In the genomic region with DNA sequence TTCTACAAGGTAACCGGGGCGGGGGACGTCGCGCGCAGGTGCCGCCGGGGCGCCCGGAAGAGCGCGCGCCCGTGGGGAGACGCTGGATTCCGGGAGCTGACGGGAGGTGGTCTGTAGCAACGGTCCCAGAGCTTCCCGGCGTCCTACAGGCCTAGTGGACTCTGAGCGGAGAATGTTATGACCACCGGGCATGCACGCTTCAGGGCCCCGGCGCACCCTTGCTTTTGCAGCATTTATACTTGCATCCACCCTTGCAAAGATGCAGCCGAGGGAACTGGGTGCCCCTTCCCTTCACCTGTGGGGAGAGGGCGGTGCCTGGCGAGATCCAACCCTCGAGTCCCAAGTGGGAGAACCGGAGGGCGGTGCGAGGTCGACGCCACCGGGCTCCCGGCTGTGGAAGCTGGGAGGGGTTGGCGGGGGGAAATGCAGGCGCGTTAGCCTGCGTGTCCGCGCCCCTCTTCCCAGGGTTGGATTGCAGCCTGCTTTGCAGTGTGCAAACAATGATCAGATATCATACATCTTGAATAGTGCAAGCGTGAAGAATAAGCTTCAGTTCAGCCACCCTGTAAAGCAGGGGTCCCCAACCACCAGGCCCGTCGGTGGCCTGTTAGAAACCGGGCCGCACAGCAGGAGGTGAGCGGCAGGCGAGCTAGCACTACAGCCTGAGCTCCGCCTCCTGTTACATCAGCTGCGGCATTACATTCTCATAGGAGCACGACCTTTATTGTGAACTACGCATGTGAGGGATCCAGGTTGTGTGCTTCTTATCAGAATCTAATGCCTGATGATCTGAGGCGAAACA, we compare ENCODE assay signal across 1 cellular context.
A peak's percentile ranks its signal among the peaks of the same experiment; 100 is the strongest.
TF ChIP-seq lines count a peak whose summit lies in the region.

No MANE protein-coding gene starts in this region.

TF ChIP-seq in K562, 482 proteins besides CTCF, POLR2A, EP300 and RAD21 (continued from another document and continues in another):
- TF ChIP-seq ETV1 (tag; conservative IDR thresholded peaks at IDR 0.05; ENCODE audit: low read depth) (peak; percentile 33; the same call in 1 of the 2 replicates), HCFC1 (IDR thresholded peaks at IDR 0.05; ENCODE audit: low read depth, low read length) (0 out of 2 replicates have a peak, but pooled peaks have one; percentile 11), NR4A1 (CRISPR knock-in tag; IDR thresholded peaks at IDR 0.05) (no peak), NR4A1 (tag; IDR thresholded peaks at IDR 0.05) (0 out of 2 replicates have a peak, but pooled peaks have one; percentile 44), ARHGAP35 (IDR thresholded peaks at IDR 0.05; ENCODE audit: partially characterized antibody) (no peak), PHF20 (IDR thresholded peaks at IDR 0.05; ENCODE audit: partially characterized antibody) (no peak), ZKSCAN8 (CRISPR knock-in tag; IDR thresholded peaks at IDR 0.05) (no peak), TSC22D4 (tag; IDR thresholded peaks at IDR 0.05) (no peak), PHB (CRISPR knock-in tag; IDR thresholded peaks at IDR 0.05) (no peak), MXI1 (IDR thresholded peaks at IDR 0.05; ENCODE audit: low read depth, low read length) (peak; percentile 26; the same call in 1 of the 2 replicates), MYC (IDR thresholded peaks at IDR 0.05; ENCODE audit: low read depth, low read length) (peak; percentile 81), MYC (CRISPR knock-in tag; IDR thresholded peaks at IDR 0.05; ENCODE audit: borderline replicate concordance, low read depth) (peak; percentile 63; the same call in 1 of the 2 replicates), SP1 (CRISPR knock-in tag; IDR thresholded peaks at IDR 0.05) (no peak), BRCA1 (IDR thresholded peaks at IDR 0.05) (no peak), BRCA1 (CRISPR knock-in tag; IDR thresholded peaks at IDR 0.05) (0 out of 2 replicates have a peak, but pooled peaks have one; percentile 56), TAF9B (IDR thresholded peaks at IDR 0.05; ENCODE audit: partially characterized antibody) (peak; percentile 10), STAT5B (CRISPR knock-in tag; IDR thresholded peaks at IDR 0.05) (no peak), TEAD1 (CRISPR knock-in tag; IDR thresholded peaks at IDR 0.05) (no peak), HNRNPK (IDR thresholded peaks at IDR 0.05; ENCODE audit: low read depth, low read length, poor library complexity, severe bottlenecking) (no peak), ZNF311 (CRISPR knock-in tag; IDR thresholded peaks at IDR 0.05) (peak; percentile 71; the same call in 1 of the 2 replicates), ZNF224 (CRISPR knock-in tag; IDR thresholded peaks at IDR 0.05) (no peak), SRSF1 (IDR thresholded peaks at IDR 0.05; ENCODE audit: low read depth, low read length) (no peak), NR1H2 (CRISPR knock-in tag; IDR thresholded peaks at IDR 0.05) (no peak), PHB2 (IDR thresholded peaks at IDR 0.05; ENCODE audit: low read depth) (no peak), ZZZ3 (IDR thresholded peaks at IDR 0.05) (no peak), ZNF212 (CRISPR knock-in tag; IDR thresholded peaks at IDR 0.05) (no peak), SREBF2 (CRISPR knock-in tag; IDR thresholded peaks at IDR 0.05) (no peak), SOX6 (IDR thresholded peaks at IDR 0.05) (peak; percentile 75; the same call in 1 of the 2 replicates), SMAD1 (IDR thresholded peaks at IDR 0.05; ENCODE audit: low read depth, low read length, partially characterized antibody) (peak; percentile 76), LARP7 (IDR thresholded peaks at IDR 0.05) (no peak), CTBP1 (IDR thresholded peaks at IDR 0.05; ENCODE audit: borderline replicate concordance) (peak; percentile 64), NCOA2 (IDR thresholded peaks at IDR 0.05; ENCODE audit: partially characterized antibody in 2 of 2) (no peak), CHD4 (IDR thresholded peaks at IDR 0.05; ENCODE audit: insufficient read depth, insufficient replicate concordance, low read depth, low read length, poor library complexity, severe bottlenecking) (no peak), RCOR1 (IDR thresholded peaks at IDR 0.05; ENCODE audit: borderline replicate concordance in 1 of 2, low read depth in 2 of 2, low read length in 2 of 2) (peak in 1 of 2 experiments; percentile 45; a peak in 1 of 4 replicates), SMAD4 (CRISPR knock-in tag; conservative IDR thresholded peaks at IDR 0.05) (no peak; the same call in 1 of the 2 replicates), RFX1 (IDR thresholded peaks at IDR 0.05) (no peak), RBFOX2 (IDR thresholded peaks at IDR 0.05; ENCODE audit: low read depth, low read length) (peak; percentile 73), GTF2F1 (IDR thresholded peaks at IDR 0.05; ENCODE audit: low read depth, low read length) (no peak), PML (IDR thresholded peaks at IDR 0.05; ENCODE audit: low read length) (peak; percentile 35; the same call in 1 of the 2 replicates), IFI16 (CRISPR knock-in tag; IDR thresholded peaks at IDR 0.05) (peak; percentile 61; the same call in 1 of the 2 replicates)
- TF ChIP-seq, protein P1, sequence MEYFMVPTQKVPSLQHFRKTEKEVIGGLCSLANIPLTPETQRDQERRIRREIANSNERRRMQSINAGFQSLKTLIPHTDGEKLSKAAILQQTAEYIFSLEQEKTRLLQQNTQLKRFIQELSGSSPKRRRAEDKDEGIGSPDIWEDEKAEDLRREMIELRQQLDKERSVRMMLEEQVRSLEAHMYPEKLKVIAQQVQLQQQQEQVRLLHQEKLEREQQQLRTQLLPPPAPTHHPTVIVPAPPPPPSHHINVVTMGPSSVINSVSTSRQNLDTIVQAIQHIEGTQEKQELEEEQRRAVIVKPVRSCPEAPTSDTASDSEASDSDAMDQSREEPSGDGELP (CRISPR knock-in tag; IDR thresholded peaks at IDR 0.05; ENCODE audit: borderline replicate concordance), result peak; percentile 88
- TF ChIP-seq, protein P2, sequence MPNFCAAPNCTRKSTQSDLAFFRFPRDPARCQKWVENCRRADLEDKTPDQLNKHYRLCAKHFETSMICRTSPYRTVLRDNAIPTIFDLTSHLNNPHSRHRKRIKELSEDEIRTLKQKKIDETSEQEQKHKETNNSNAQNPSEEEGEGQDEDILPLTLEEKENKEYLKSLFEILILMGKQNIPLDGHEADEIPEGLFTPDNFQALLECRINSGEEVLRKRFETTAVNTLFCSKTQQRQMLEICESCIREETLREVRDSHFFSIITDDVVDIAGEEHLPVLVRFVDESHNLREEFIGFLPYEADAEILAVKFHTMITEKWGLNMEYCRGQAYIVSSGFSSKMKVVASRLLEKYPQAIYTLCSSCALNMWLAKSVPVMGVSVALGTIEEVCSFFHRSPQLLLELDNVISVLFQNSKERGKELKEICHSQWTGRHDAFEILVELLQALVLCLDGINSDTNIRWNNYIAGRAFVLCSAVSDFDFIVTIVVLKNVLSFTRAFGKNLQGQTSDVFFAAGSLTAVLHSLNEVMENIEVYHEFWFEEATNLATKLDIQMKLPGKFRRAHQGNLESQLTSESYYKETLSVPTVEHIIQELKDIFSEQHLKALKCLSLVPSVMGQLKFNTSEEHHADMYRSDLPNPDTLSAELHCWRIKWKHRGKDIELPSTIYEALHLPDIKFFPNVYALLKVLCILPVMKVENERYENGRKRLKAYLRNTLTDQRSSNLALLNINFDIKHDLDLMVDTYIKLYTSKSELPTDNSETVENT (CRISPR knock-in tag; IDR thresholded peaks at IDR 0.05), result no peak
- TF ChIP-seq, protein P3, sequence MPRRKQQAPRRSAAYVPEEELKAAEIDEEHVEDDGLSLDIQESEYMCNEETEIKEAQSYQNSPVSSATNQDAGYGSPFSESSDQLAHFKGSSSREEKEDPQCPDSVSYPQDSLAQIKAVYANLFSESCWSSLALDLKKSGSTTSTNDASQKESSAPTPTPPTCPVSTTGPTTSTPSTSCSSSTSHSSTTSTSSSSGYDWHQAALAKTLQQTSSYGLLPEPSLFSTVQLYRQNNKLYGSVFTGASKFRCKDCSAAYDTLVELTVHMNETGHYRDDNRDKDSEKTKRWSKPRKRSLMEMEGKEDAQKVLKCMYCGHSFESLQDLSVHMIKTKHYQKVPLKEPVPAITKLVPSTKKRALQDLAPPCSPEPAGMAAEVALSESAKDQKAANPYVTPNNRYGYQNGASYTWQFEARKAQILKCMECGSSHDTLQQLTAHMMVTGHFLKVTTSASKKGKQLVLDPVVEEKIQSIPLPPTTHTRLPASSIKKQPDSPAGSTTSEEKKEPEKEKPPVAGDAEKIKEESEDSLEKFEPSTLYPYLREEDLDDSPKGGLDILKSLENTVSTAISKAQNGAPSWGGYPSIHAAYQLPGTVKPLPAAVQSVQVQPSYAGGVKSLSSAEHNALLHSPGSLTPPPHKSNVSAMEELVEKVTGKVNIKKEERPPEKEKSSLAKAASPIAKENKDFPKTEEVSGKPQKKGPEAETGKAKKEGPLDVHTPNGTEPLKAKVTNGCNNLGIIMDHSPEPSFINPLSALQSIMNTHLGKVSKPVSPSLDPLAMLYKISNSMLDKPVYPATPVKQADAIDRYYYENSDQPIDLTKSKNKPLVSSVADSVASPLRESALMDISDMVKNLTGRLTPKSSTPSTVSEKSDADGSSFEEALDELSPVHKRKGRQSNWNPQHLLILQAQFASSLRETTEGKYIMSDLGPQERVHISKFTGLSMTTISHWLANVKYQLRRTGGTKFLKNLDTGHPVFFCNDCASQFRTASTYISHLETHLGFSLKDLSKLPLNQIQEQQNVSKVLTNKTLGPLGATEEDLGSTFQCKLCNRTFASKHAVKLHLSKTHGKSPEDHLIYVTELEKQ (CRISPR knock-in tag; IDR thresholded peaks at IDR 0.05), result 0 out of 2 replicates have a peak, but pooled peaks have one; percentile 36
- TF ChIP-seq, protein P4, sequence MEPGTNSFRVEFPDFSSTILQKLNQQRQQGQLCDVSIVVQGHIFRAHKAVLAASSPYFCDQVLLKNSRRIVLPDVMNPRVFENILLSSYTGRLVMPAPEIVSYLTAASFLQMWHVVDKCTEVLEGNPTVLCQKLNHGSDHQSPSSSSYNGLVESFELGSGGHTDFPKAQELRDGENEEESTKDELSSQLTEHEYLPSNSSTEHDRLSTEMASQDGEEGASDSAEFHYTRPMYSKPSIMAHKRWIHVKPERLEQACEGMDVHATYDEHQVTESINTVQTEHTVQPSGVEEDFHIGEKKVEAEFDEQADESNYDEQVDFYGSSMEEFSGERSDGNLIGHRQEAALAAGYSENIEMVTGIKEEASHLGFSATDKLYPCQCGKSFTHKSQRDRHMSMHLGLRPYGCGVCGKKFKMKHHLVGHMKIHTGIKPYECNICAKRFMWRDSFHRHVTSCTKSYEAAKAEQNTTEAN (CRISPR knock-in tag; IDR thresholded peaks at IDR 0.05), result no peak
- TF ChIP-seq, protein P5, sequence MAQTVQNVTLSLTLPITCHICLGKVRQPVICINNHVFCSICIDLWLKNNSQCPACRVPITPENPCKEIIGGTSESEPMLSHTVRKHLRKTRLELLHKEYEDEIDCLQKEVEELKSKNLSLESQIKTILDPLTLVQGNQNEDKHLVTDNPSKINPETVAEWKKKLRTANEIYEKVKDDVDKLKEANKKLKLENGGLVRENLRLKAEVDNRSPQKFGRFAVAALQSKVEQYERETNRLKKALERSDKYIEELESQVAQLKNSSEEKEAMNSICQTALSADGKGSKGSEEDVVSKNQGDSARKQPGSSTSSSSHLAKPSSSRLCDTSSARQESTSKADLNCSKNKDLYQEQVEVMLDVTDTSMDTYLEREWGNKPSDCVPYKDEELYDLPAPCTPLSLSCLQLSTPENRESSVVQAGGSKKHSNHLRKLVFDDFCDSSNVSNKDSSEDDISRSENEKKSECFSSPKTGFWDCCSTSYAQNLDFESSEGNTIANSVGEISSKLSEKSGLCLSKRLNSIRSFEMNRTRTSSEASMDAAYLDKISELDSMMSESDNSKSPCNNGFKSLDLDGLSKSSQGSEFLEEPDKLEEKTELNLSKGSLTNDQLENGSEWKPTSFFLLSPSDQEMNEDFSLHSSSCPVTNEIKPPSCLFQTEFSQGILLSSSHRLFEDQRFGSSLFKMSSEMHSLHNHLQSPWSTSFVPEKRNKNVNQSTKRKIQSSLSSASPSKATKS (CRISPR knock-in tag; IDR thresholded peaks at IDR 0.05), result no peak
- TF ChIP-seq, protein P6, sequence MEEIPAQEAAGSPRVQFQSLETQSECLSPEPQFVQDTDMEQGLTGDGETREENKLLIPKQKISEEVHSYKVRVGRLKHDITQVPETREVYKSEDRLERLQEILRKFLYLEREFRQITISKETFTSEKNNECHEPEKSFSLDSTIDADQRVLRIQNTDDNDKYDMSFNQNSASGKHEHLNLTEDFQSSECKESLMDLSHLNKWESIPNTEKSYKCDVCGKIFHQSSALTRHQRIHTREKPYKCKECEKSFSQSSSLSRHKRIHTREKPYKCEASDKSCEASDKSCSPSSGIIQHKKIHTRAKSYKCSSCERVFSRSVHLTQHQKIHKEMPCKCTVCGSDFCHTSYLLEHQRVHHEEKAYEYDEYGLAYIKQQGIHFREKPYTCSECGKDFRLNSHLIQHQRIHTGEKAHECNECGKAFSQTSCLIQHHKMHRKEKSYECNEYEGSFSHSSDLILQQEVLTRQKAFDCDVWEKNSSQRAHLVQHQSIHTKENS (CRISPR knock-in tag; IDR thresholded peaks at IDR 0.05), result no peak
- TF ChIP-seq, protein P7, sequence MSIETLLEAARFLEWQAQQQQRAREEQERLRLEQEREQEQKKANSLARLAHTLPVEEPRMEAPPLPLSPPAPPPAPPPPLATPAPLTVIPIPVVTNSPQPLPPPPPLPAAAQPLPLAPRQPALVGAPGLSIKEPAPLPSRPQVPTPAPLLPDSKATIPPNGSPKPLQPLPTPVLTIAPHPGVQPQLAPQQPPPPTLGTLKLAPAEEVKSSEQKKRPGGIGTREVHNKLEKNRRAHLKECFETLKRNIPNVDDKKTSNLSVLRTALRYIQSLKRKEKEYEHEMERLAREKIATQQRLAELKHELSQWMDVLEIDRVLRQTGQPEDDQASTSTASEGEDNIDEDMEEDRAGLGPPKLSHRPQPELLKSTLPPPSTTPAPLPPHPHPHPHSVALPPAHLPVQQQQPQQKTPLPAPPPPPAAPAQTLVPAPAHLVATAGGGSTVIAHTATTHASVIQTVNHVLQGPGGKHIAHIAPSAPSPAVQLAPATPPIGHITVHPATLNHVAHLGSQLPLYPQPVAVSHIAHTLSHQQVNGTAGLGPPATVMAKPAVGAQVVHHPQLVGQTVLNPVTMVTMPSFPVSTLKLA (conservative IDR thresholded peaks at IDR 0.05), result peak in 1 of 2 experiments; percentile 7; a peak in 2 of 4 replicates
- TF ChIP-seq, protein P8, sequence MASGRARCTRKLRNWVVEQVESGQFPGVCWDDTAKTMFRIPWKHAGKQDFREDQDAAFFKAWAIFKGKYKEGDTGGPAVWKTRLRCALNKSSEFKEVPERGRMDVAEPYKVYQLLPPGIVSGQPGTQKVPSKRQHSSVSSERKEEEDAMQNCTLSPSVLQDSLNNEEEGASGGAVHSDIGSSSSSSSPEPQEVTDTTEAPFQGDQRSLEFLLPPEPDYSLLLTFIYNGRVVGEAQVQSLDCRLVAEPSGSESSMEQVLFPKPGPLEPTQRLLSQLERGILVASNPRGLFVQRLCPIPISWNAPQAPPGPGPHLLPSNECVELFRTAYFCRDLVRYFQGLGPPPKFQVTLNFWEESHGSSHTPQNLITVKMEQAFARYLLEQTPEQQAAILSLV (tag; IDR thresholded peaks at IDR 0.05), result peak; percentile 66; the same call in 1 of the 2 replicates
- TF ChIP-seq, protein P9, sequence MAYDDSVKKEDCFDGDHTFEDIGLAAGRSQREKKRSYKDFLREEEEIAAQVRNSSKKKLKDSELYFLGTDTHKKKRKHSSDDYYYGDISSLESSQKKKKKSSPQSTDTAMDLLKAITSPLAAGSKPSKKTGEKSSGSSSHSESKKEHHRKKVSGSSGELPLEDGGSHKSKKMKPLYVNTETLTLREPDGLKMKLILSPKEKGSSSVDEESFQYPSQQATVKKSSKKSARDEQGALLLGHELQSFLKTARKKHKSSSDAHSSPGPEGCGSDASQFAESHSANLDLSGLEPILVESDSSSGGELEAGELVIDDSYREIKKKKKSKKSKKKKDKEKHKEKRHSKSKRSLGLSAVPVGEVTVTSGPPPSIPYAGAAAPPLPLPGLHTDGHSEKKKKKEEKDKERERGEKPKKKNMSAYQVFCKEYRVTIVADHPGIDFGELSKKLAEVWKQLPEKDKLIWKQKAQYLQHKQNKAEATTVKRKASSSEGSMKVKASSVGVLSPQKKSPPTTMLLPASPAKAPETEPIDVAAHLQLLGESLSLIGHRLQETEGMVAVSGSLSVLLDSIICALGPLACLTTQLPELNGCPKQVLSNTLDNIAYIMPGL (CRISPR knock-in tag; IDR thresholded peaks at IDR 0.05), result peak; percentile 80
